Comparison of ENCODE assay signal across 9 cellular contexts in genomic region chr2:136117391-136117841, GRCh38. TPM values are rescaled to one million over a fixed set of nuclear protein-coding genes. Genes with fewer than 3 reads are reported as not detected.
DNase-seq lines count a peak whose midpoint lies in the region; ATAC-seq and TF ChIP-seq lines count a peak whose summit lies in the region.
"Had no signal": no experiment of that assay in that cellular context is flagged by ENCODE, and none has a peak within 500 bp of the region (broad histone marks: within the 10 kb centered on the region; RNA-seq: fewer than 3 reads in every experiment).

No MANE protein-coding gene starts in this region.

- no peaks in the 10 kb centered on the region for H3K27me3 ChIP-seq in ovary

- H3K9me3 Mint-ChIP-seq in glutamatergic neuron (ENCODE audit: unreplicated experiment), result peaks cover 9% of the 10 kb centered on the region

- TF ChIP-seq EP300 in ovary (IDR thresholded peaks at IDR 0.05), result no peak

- TF ChIP-seq POLR2A in ovary (IDR thresholded peaks at IDR 0.05), result no peak

- no peaks in the 10 kb centered on the region for H3K9me3 ChIP-seq in ovary

- 0 to 1% (median 1%) methylated on average over 35 of the region's 35 CpGs for WGBS in ovary, 3 donors

- intact Hi-C loops in ovary (cut with DNase I), result no loop called here

- peaks cover 14% of the 10 kb centered on the region for H3K36me3 Mint-ChIP-seq in glutamatergic neuron (ENCODE audit: unreplicated experiment)

- H3K27ac Mint-ChIP-seq in glutamatergic neuron (ENCODE audit: unreplicated experiment), result peak overlapping the region; percentile 87

- peaks cover under 1% of the 10 kb centered on the region for H3K27me3 Mint-ChIP-seq in glutamatergic neuron (ENCODE audit: unreplicated experiment)

- H3K4me1 Mint-ChIP-seq in glutamatergic neuron (ENCODE audit: low read depth, unreplicated experiment), result peaks cover 31% of the 10 kb centered on the region

- TF ChIP-seq CTCF in glutamatergic neuron (IDR thresholded peaks at IDR 0.05; ENCODE audit: partially characterized antibody, unreplicated experiment) (no peak), ovary (IDR thresholded peaks at IDR 0.05) (no peak)

- peak overlapping the region; percentile 92 for H3K4me3 Mint-ChIP-seq in glutamatergic neuron (ENCODE audit: unreplicated experiment)

- peak; percentile 12 for ATAC-seq in HG02973 (IDR thresholded peaks at IDR 0.05; ENCODE audit: unreplicated experiment)

- peaks cover 4% of the 10 kb centered on the region for H3K4me1 ChIP-seq in ovary (ENCODE audit: insufficient read depth)

- no peak overlapping the region for H3K27ac ChIP-seq in ovary
- H3K27ac ChIP-seq: C4-2B had no signal

- DNase-seq in NCI-H2029 (lab: John Stamatoyannopoulos, UW) (peak; percentile 27), NCI-H2029 treated with DMSO at 0.1 percent for 48 hours (lab: John Stamatoyannopoulos, UW) (no peak), NCI-H69 (lab: John Stamatoyannopoulos, UW) (peak; percentile 76), glutamatergic neuron (peak; percentile 56), ovary (peak in 1 of 5 donors; percentile 35), COLO829 (ENCODE audit: low spot score) (no peak)
- peak; percentile 84 for DNase-seq in activated effector memory CD4-positive, alpha-beta T cell treated with anti-CD3 and anti-CD28 coated beads, Interleukin-2, amount 50 U/mL, for 16 hours

- H3K36me3 ChIP-seq in ovary, result no peaks in the 10 kb centered on the region

- peak overlapping the region; percentile 17 for H3K4me3 ChIP-seq in ovary

RNA-seq across cellular contexts. Expression of gene CXCR4, which starts 0.5 kb away (rescaled TPM):
- total RNA-seq in glutamatergic neuron (ENCODE audit: unreplicated experiment), result 215 TPM
- 10 to 100 TPM in 2 of 7 donors, 1 to 10 TPM in 5; 2.7 to 20.2 (median 6.2) TPM for total RNA-seq in ovary
- polyA plus RNA-seq in ovary, result 10 to 100 TPM in 1 of 2 donors, 1 to 10 TPM in 1; 8.9 to 33.0 TPM

Comparison
In these comparisons a context has a peak if more than half of its experiments do, and no peak if none do; other contexts are left out.
1. DNase-seq: peak in NCI-H2029 (single experiment), NCI-H69 (single experiment), activated effector memory CD4-positive, alpha-beta T cell treated with anti-CD3 and anti-CD28 coated beads, Interleukin-2, amount 50 U/mL, for 16 hours (single experiment) and glutamatergic neuron (single experiment); none in NCI-H2029 treated with DMSO at 0.1 percent for 48 hours (single experiment) and COLO829 (single experiment).
2. RNA of gene CXCR4, which starts 0.5 kb away (total RNA-seq): 215 TPM in glutamatergic neuron (single experiment); 2.7 to 20.2 TPM in ovary; every median in the first group is over 10 times any median in the second.